ENCODE assay signal across 1 cellular context in genomic region chr1:16613185-16614147, GRCh38.
A peak's percentile ranks its signal among the peaks of the same experiment; 100 is the strongest.
TF ChIP-seq lines count a peak whose summit lies in the region.

Gene NBPF1, minus strand, starts transcription at chr1:16613564.

TF ChIP-seq in HepG2, 621 proteins besides CTCF, POLR2A, EP300 and RAD21 (continued from another document and continues in another):
- TF ChIP-seq PATZ1 (CRISPR knock-in tag; IDR thresholded peaks at IDR 0.05), result peak; percentile 75
- TF ChIP-seq ATF6 (CRISPR knock-in tag; conservative IDR thresholded peaks at IDR 0.05), result peak; percentile 97; the same call in 1 of the 2 replicates
- TF ChIP-seq SIX4 (CRISPR knock-in tag; IDR thresholded peaks at IDR 0.05), result peak; percentile 66; the same call in 1 of the 2 replicates
- peak; percentile 72 for TF ChIP-seq HIC2 (CRISPR knock-in tag; IDR thresholded peaks at IDR 0.05; ENCODE audit: low read depth)
- peak; percentile 99 for TF ChIP-seq ZNF34 (CRISPR knock-in tag; IDR thresholded peaks at IDR 0.05; ENCODE audit: borderline replicate concordance)
- TF ChIP-seq U2AF2 (IDR thresholded peaks at IDR 0.05; ENCODE audit: low read depth, low read length), result no peak
- no peak for TF ChIP-seq ZNF160 (CRISPR knock-in tag; IDR thresholded peaks at IDR 0.05)
- TF ChIP-seq ZNF292 (CRISPR knock-in tag; IDR thresholded peaks at IDR 0.05; ENCODE audit: borderline replicate concordance, low read depth), result peak; percentile 91
- peak; percentile 75 for TF ChIP-seq XBP1 (CRISPR knock-in tag; IDR thresholded peaks at IDR 0.05)
- TF ChIP-seq DRAP1 (CRISPR knock-in tag; IDR thresholded peaks at IDR 0.05), result peak; percentile 95
- peak; percentile 98 for TF ChIP-seq TAF1 (CRISPR knock-in tag; IDR thresholded peaks at IDR 0.05)
- TF ChIP-seq MED13 (CRISPR knock-in tag; IDR thresholded peaks at IDR 0.05), result peak; percentile 90
- TF ChIP-seq DBP (CRISPR knock-in tag; IDR thresholded peaks at IDR 0.05; ENCODE audit: not compliant biosample characterization), result no peak
- no peak; the same call in 1 of the 2 replicates for TF ChIP-seq ATRX (CRISPR knock-in tag; IDR thresholded peaks at IDR 0.05; ENCODE audit: borderline replicate concordance)
- peak; percentile 58 for TF ChIP-seq ARID5B (CRISPR knock-in tag; IDR thresholded peaks at IDR 0.05)
- TF ChIP-seq ELF1 (CRISPR knock-in tag; IDR thresholded peaks at IDR 0.05), result peak; percentile 63
- peak; percentile 82; the same call in 1 of the 2 replicates for TF ChIP-seq MLXIP (CRISPR knock-in tag; IDR thresholded peaks at IDR 0.05; ENCODE audit: borderline replicate concordance)
- TF ChIP-seq PLSCR1 (CRISPR knock-in tag; IDR thresholded peaks at IDR 0.05; ENCODE audit: borderline replicate concordance), result no peak
- peak; percentile 96 for TF ChIP-seq TARDBP (CRISPR knock-in tag; IDR thresholded peaks at IDR 0.05)
- peak; percentile 98 for TF ChIP-seq ATF7-NPFF (CRISPR knock-in tag; IDR thresholded peaks at IDR 0.05; ENCODE audit: low read depth)
- no peak for TF ChIP-seq ZXDC (CRISPR knock-in tag; IDR thresholded peaks at IDR 0.05)
- peak; percentile 99 for TF ChIP-seq MXD3 (CRISPR knock-in tag; IDR thresholded peaks at IDR 0.05)
- TF ChIP-seq RERE (CRISPR knock-in tag; IDR thresholded peaks at IDR 0.05; ENCODE audit: low read depth), result peak; percentile 77; the same call in 1 of the 2 replicates
- no peak for TF ChIP-seq ZKSCAN5 (CRISPR knock-in tag; IDR thresholded peaks at IDR 0.05)
